1 cellular context compared by ENCODE assay signal in the genomic region with DNA sequence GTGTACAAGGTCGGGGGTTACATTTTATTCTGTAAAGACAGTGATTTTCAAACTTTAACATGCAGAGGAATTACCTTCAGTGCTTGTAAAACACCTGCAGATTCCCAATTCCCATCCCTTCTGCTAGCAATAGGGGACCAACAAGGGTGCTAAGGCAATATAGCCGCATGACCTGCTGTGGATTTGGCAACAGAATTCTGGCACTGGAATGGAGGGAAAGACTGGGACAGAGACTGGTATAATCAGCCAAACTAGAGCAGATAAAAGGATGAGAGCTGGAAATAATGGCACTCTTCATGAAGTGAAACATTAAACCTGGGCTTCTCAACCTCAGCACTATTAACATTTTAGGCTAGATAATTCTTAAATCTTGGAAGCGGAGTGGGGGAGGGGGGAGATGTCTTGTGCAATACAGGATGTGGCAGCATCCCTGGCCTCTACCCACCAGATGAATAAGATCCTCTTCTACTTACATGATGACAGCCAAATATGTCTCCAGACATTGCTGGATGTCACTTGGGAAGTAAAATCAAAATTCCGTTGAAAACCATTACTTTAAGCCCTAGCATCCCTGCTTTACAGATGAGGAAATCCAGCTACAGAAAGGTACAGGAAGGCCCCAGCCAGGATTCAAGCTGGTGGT.
TF ChIP-seq lines count a peak whose summit lies in the region.

No MANE protein-coding gene starts in this region.

TF ChIP-seq in HepG2, 621 proteins besides CTCF, POLR2A, EP300 and RAD21 (continued from another document and continues in another):
- TF ChIP-seq, protein P1, sequence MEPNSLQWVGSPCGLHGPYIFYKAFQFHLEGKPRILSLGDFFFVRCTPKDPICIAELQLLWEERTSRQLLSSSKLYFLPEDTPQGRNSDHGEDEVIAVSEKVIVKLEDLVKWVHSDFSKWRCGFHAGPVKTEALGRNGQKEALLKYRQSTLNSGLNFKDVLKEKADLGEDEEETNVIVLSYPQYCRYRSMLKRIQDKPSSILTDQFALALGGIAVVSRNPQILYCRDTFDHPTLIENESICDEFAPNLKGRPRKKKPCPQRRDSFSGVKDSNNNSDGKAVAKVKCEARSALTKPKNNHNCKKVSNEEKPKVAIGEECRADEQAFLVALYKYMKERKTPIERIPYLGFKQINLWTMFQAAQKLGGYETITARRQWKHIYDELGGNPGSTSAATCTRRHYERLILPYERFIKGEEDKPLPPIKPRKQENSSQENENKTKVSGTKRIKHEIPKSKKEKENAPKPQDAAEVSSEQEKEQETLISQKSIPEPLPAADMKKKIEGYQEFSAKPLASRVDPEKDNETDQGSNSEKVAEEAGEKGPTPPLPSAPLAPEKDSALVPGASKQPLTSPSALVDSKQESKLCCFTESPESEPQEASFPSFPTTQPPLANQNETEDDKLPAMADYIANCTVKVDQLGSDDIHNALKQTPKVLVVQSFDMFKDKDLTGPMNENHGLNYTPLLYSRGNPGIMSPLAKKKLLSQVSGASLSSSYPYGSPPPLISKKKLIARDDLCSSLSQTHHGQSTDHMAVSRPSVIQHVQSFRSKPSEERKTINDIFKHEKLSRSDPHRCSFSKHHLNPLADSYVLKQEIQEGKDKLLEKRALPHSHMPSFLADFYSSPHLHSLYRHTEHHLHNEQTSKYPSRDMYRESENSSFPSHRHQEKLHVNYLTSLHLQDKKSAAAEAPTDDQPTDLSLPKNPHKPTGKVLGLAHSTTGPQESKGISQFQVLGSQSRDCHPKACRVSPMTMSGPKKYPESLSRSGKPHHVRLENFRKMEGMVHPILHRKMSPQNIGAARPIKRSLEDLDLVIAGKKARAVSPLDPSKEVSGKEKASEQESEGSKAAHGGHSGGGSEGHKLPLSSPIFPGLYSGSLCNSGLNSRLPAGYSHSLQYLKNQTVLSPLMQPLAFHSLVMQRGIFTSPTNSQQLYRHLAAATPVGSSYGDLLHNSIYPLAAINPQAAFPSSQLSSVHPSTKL (CRISPR knock-in tag; IDR thresholded peaks at IDR 0.05), result peak; percentile 54
- TF ChIP-seq HMG20A (CRISPR knock-in tag; IDR thresholded peaks at IDR 0.05; ENCODE audit: borderline replicate concordance) (peak; percentile 9; the same call in 1 of the 2 replicates), E2F5 (CRISPR knock-in tag; conservative IDR thresholded peaks at IDR 0.05) (no peak), ZNF205 (CRISPR knock-in tag; IDR thresholded peaks at IDR 0.05) (no peak), SP5 (CRISPR knock-in tag; IDR thresholded peaks at IDR 0.05; ENCODE audit: borderline replicate concordance, low read depth) (no peak), ZNF543 (CRISPR knock-in tag; IDR thresholded peaks at IDR 0.05) (0 out of 2 replicates have a peak, but pooled peaks have one; percentile 48), ZNF556 (CRISPR knock-in tag; IDR thresholded peaks at IDR 0.05; ENCODE audit: borderline replicate concordance) (0 out of 2 replicates have a peak, but pooled peaks have one; percentile 15), MATR3 (CRISPR knock-in tag; IDR thresholded peaks at IDR 0.05) (no peak), ZNF142 (CRISPR knock-in tag; IDR thresholded peaks at IDR 0.05) (no peak), ZNF883 (CRISPR knock-in tag; IDR thresholded peaks at IDR 0.05; ENCODE audit: not compliant biosample characterization) (no peak), EEA1 (CRISPR knock-in tag; IDR thresholded peaks at IDR 0.05; ENCODE audit: borderline replicate concordance) (no peak), ZNF143 (CRISPR knock-in tag; IDR thresholded peaks at IDR 0.05) (no peak), GMEB2 (CRISPR knock-in tag; IDR thresholded peaks at IDR 0.05; ENCODE audit: low read depth) (no peak), ZNF230 (CRISPR knock-in tag; IDR thresholded peaks at IDR 0.05) (no peak), PATZ1 (CRISPR knock-in tag; IDR thresholded peaks at IDR 0.05) (0 out of 2 replicates have a peak, but pooled peaks have one; percentile 36), HES4 (CRISPR knock-in tag; IDR thresholded peaks at IDR 0.05; ENCODE audit: borderline replicate concordance) (no peak), ASH2L (IDR thresholded peaks at IDR 0.05; ENCODE audit: insufficient read length, low read depth, low read length) (no peak), ZFP36L2 (CRISPR knock-in tag; IDR thresholded peaks at IDR 0.05) (no peak), ZNF773 (CRISPR knock-in tag; IDR thresholded peaks at IDR 0.05; ENCODE audit: borderline replicate concordance) (no peak), THAP11 (CRISPR knock-in tag; IDR thresholded peaks at IDR 0.05) (no peak), SYNCRIP (IDR thresholded peaks at IDR 0.05; ENCODE audit: insufficient read depth, low read depth, low read length) (no peak)
- TF ChIP-seq, protein P2, sequence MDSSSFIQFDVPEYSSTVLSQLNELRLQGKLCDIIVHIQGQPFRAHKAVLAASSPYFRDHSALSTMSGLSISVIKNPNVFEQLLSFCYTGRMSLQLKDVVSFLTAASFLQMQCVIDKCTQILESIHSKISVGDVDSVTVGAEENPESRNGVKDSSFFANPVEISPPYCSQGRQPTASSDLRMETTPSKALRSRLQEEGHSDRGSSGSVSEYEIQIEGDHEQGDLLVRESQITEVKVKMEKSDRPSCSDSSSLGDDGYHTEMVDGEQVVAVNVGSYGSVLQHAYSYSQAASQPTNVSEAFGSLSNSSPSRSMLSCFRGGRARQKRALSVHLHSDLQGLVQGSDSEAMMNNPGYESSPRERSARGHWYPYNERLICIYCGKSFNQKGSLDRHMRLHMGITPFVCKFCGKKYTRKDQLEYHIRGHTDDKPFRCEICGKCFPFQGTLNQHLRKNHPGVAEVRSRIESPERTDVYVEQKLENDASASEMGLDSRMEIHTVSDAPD (CRISPR knock-in tag; IDR thresholded peaks at IDR 0.05), result 0 out of 2 replicates have a peak, but pooled peaks have one; percentile 42
- TF ChIP-seq, protein P3, sequence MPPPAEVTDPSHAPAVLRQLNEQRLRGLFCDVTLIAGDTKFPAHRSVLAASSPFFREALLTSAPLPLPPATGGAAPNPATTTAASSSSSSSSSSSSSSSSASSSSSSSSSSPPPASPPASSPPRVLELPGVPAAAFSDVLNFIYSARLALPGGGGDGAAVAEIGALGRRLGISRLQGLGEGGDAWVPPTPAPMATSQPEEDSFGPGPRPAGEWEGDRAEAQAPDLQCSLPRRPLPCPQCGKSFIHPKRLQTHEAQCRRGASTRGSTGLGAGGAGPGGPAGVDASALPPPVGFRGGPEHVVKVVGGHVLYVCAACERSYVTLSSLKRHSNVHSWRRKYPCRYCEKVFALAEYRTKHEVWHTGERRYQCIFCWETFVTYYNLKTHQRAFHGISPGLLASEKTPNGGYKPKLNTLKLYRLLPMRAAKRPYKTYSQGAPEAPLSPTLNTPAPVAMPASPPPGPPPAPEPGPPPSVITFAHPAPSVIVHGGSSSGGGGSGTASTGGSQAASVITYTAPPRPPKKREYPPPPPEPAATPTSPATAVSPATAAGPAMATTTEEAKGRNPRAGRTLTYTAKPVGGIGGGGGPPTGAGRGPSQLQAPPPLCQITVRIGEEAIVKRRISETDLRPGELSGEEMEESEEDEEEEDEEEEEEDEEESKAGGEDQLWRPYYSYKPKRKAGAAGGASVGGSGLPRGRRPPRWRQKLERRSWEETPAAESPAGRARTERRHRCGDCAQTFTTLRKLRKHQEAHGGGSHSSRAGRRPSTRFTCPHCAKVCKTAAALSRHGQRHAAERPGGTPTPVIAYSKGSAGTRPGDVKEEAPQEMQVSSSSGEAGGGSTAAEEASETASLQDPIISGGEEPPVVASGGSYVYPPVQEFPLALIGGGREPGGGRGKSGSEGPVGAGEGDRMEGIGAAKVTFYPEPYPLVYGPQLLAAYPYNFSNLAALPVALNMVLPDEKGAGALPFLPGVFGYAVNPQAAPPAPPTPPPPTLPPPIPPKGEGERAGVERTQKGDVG (CRISPR knock-in tag; IDR thresholded peaks at IDR 0.05; ENCODE audit: borderline replicate concordance), result no peak
- TF ChIP-seq, protein P4, sequence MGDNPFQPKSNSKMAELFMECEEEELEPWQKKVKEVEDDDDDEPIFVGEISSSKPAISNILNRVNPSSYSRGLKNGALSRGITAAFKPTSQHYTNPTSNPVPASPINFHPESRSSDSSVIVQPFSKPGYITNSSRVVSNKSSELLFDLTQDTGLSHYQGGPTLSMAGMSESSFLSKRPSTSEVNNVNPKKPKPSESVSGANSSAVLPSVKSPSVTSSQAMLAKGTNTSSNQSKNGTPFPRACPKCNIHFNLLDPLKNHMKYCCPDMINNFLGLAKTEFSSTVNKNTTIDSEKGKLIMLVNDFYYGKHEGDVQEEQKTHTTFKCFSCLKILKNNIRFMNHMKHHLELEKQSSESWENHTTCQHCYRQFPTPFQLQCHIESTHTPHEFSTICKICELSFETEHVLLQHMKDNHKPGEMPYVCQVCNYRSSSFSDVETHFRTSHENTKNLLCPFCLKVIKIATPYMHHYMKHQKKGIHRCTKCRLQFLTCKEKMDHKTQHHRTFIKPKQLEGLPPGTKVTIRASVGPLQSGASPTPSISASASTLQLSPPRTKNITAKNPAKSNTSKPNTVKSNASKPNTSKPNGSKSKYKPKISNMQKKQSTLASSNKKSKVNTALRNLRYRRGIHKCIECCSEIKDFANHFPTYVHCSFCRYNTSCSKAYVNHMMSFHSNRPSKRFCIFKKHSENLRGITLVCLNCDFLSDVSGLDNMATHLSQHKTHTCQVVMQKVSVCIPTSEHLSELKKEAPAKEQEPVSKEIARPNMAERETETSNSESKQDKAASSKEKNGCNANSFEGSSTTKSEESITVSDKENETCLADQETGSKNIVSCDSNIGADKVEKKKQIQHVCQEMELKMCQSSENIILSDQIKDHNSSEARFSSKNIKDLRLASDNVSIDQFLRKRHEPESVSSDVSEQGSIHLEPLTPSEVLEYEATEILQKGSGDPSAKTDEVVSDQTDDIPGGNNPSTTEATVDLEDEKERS (CRISPR knock-in tag; IDR thresholded peaks at IDR 0.05), result no peak
